24 cellular contexts compared by ENCODE assay signal in the genomic region with DNA sequence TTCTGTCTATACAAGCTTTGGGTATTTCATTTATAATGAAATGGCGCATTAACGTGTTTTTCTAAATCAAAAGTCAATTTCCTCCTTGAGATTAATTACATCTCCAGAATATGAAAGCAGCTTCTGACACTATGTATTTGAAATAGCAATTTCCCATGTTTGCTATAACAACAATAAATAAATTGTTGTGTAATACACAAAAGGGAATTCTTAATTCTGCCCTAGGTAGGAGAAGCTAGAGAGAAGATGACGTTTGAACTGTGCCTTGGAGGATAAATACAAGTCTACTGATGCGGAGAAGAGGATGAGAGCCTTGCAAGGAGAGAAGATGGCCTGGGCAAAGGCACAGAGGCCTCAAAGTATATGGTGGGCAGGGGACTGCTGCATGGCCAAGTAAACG. TPM values are rescaled to one million over a fixed set of nuclear protein-coding genes. Genes with fewer than 3 reads are reported as not detected.
DNase-seq lines count a peak whose midpoint lies in the region; ATAC-seq and TF ChIP-seq lines count a peak whose summit lies in the region.
"Had no signal": no experiment of that assay in that cellular context is flagged by ENCODE, and none has a peak within 500 bp of the region (broad histone marks: within the 10 kb centered on the region; RNA-seq: fewer than 3 reads in every experiment).

No MANE protein-coding gene starts in this region.

- H3K36me3 Mint-ChIP-seq in naive B cell, result no peaks in the 10 kb centered on the region

- ATAC-seq in heart left ventricle (no peak), left cardiac atrium (no peak), body of pancreas (no peak), naive B cell (ENCODE audit: low read depth in 2 of 2) (no peak), upper lobe of right lung (no peak), GM21381 (IDR thresholded peaks at IDR 0.05; ENCODE audit: unreplicated experiment) (no peak)
- ATAC-seq: GM12878 had no signal

- peak overlapping the region; percentile 97 to 100 (median 100) for H3K27ac Mint-ChIP-seq in naive B cell
- H3K27ac Mint-ChIP-seq: HFFc6 had no signal

- DNase-seq in heart left ventricle (no peak), left cardiac atrium (no peak), body of pancreas (no peak), naive B cell (no peak), upper lobe of right lung (no peak), COLO829 (ENCODE audit: low spot score) (no peak)
- DNase-seq in activated CD4-positive, alpha-beta T cell treated with anti-CD3 and anti-CD28 coated beads for 1 hour, result no peak
- DNase-seq: 8988T; Calu3; CD4-positive, alpha-beta T cell; HFFc6; NCI-H1417; NCI-H187; NCI-H2107; NCI-H510A; NCI-H748 treated with DMSO at 0.1 percent for 48 hours; NK-92 treated with Interleukin-12 subunit alpha and Interleukin-12 subunit beta, amount 100 ng/mL, for 24 hours; Peyer's patch; Right ventricle myocardium superior had no signal

- H3K9me3 ChIP-seq in heart left ventricle (no peaks in the 10 kb centered on the region), body of pancreas (no peaks in the 10 kb centered on the region), upper lobe of right lung (no peaks in the 10 kb centered on the region)
- H3K9me3 ChIP-seq: Peyer's patch had no signal

- H3K4me3 ChIP-seq in heart left ventricle, result peak overlapping the region in 1 of 12 donors; percentile 35
- H3K4me3 ChIP-seq in body of pancreas, result no peak overlapping the region
- peak overlapping the region; percentile 15 for H3K4me3 ChIP-seq in upper lobe of right lung
- H3K4me3 ChIP-seq: GM12878, Peyer's patch had no signal

- WGBS in heart left ventricle, 4 donors, result 60 to 69% (median 61%) methylated on average over 5 of the region's 5 CpGs
- 53 to 69% methylated on average over 5 of the region's 5 CpGs for WGBS in body of pancreas, 2 donors

- intact Hi-C loops in heart left ventricle (cut with DNase I), result loop anchor here in 6 of 10 donors (1.0 to 10.0 kb wide), 7 partner anchors 55 to 230 kb away; partner anchors contain the start of gene HLA-DPA1 (in 1 of the 6)
- intact Hi-C loops in left cardiac atrium (cut with DNase I), result loop anchor here (5.0 to 10.0 kb wide), 4 partner anchors 65 to 228 kb away; no protein-coding TSS in a partner anchor
- intact Hi-C loops in body of pancreas (cut with DNase I), result no loop called here
- intact Hi-C loops in upper lobe of right lung (cut with DNase I), result loop anchor here (10.0 kb wide), 1 partner anchor 228 kb away; no protein-coding TSS in a partner anchor

- H3K27me3 Mint-ChIP-seq in naive B cell, result no peaks in the 10 kb centered on the region

- H3K4me1 ChIP-seq in heart left ventricle (peaks cover 0 to 71% (median 31%) of the 10 kb centered on the region in 12 donors), body of pancreas (peaks cover 38% of the 10 kb centered on the region), upper lobe of right lung (peaks cover 21% of the 10 kb centered on the region)

- TF ChIP-seq POLR2A in heart left ventricle (IDR thresholded peaks at IDR 0.05), result no peak
- TF ChIP-seq POLR2A in body of pancreas (IDR thresholded peaks at IDR 0.05), result no peak

- no peaks in the 10 kb centered on the region for H3K9me3 Mint-ChIP-seq in naive B cell
- H3K9me3 Mint-ChIP-seq: CD4-positive, alpha-beta T cell; HFFc6 had no signal

- H3K36me3 ChIP-seq in heart left ventricle (no peaks in the 10 kb centered on the region), body of pancreas (replicated peaks in 1 of 2; ENCODE audit: insufficient read depth in 1 of 2, low read depth in 2 of 2) (no peaks in the 10 kb centered on the region), upper lobe of right lung (no peaks in the 10 kb centered on the region)
- H3K36me3 ChIP-seq: Peyer's patch had no signal

- peak overlapping the region in 7 of 12 donors; percentile 87 to 97 (median 92) for H3K27ac ChIP-seq in heart left ventricle
- peak overlapping the region in 3 of 4 donors; percentile 79 to 86 (median 85) for H3K27ac ChIP-seq in body of pancreas
- H3K27ac ChIP-seq in upper lobe of right lung, result peak overlapping the region; percentile 92

- H3K27me3 ChIP-seq in heart left ventricle (peaks cover 0 to 15% (median 0%) of the 10 kb centered on the region in 9 donors), body of pancreas (no peaks in the 10 kb centered on the region), upper lobe of right lung (no peaks in the 10 kb centered on the region)
- H3K27me3 ChIP-seq: Peyer's patch had no signal

- peaks cover 59 to 72% (median 70%) of the 10 kb centered on the region in 3 donors for H3K4me1 Mint-ChIP-seq in naive B cell

- peak overlapping the region in 4 of 8 donors; percentile 0 to 78 (median 66) for H3K4me3 Mint-ChIP-seq in naive B cell
- H3K4me3 Mint-ChIP-seq: HFFc6 had no signal

- TF ChIP-seq CTCF in heart left ventricle (IDR thresholded peaks at IDR 0.05) (no peak), body of pancreas (IDR thresholded peaks at IDR 0.05) (no peak), upper lobe of right lung (IDR thresholded peaks at IDR 0.05) (no peak)

RNA-seq across cellular contexts. Expression of gene HLA-DOA, which starts 7.6 kb away (rescaled TPM):
- 10 to 100 TPM in 2 of 9 donors, 1 to 10 TPM in 4, under 1 TPM in 3; 0.44 to 32.4 (median 1.5) TPM for total RNA-seq in heart left ventricle
- 1 to 10 TPM in 1 of 2 donors, under 1 TPM in 1; 0.78 to 1.2 TPM for polyA plus RNA-seq in heart left ventricle
- total RNA-seq in left cardiac atrium, result 1 to 10 TPM; 1.8 to 3.0 TPM
- total RNA-seq in body of pancreas, result 10 to 100 TPM in 1 of 2 donors, 1 to 10 TPM in 1; 2.0 to 83.3 TPM
- polyA plus RNA-seq in naive B cell (ENCODE audit: low read depth in 6 of 6), result 100 to 1,000 TPM; 219 to 598 (median 388) TPM
- 25.2 TPM for total RNA-seq in upper lobe of right lung
- total RNA-seq: HFFc6, M059J had no signal
- polyA plus RNA-seq: AG04450 had no signal

RNA-seq across cellular contexts. Expression of gene BRD2, which starts 48.6 kb away (rescaled TPM):
- total RNA-seq in heart left ventricle (100 to 1,000 TPM in 2 of 9 donors, 10 to 100 TPM in 7; 56.8 to 107 (median 73.5) TPM), left cardiac atrium (10 to 100 TPM; 79.3 to 97.5 TPM), body of pancreas (100 to 1,000 TPM in 1 of 2 donors, 10 to 100 TPM in 1; 99.1 to 171 TPM), upper lobe of right lung (155 TPM)
- polyA plus RNA-seq in heart left ventricle (10 to 100 TPM; 61.9 to 67.8 TPM), naive B cell (ENCODE audit: low read depth in 6 of 6) (100 to 1,000 TPM in 1 of 6 donors, 10 to 100 TPM in 5; 26.9 to 148 (median 48.5) TPM)

RNA-seq across cellular contexts. Expression of gene HLA-DPA1, which starts 56.4 kb away (rescaled TPM):
- total RNA-seq in heart left ventricle (100 to 1,000 TPM in 2 of 9 donors, 10 to 100 TPM in 7; 18.6 to 438 (median 51.0) TPM), left cardiac atrium (10 to 100 TPM; 50.5 to 54.1 TPM), body of pancreas (10 to 100 TPM; 10.5 to 81.7 TPM), upper lobe of right lung (491 TPM)
- polyA plus RNA-seq in heart left ventricle (10 to 100 TPM; 18.2 to 23.5 TPM), naive B cell (ENCODE audit: low read depth in 6 of 6) (1,000 to 10,000 TPM; 2,534 to 3,526 (median 2,823) TPM)
- total RNA-seq: HT-29 had no signal

RNA-seq across cellular contexts. Expression of gene HLA-DPB1, which starts 58.8 kb away (rescaled TPM):
- total RNA-seq in heart left ventricle, result 100 to 1,000 TPM in 2 of 9 donors, 10 to 100 TPM in 7; 16.6 to 346 (median 30.7) TPM
- 10 to 100 TPM; 25.0 to 30.1 TPM for polyA plus RNA-seq in heart left ventricle
- total RNA-seq in left cardiac atrium, result 10 to 100 TPM; 47.8 to 53.8 TPM
- total RNA-seq in body of pancreas, result 10 to 100 TPM; 41.2 to 52.4 TPM
- polyA plus RNA-seq in naive B cell (ENCODE audit: low read depth in 6 of 6), result 1,000 to 10,000 TPM; 1,951 to 3,267 (median 2,600) TPM
- total RNA-seq in upper lobe of right lung, result 385 TPM
- total RNA-seq: HT-29, M059J had no signal
